26 cellular contexts compared by ENCODE assay signal in the genomic region with DNA sequence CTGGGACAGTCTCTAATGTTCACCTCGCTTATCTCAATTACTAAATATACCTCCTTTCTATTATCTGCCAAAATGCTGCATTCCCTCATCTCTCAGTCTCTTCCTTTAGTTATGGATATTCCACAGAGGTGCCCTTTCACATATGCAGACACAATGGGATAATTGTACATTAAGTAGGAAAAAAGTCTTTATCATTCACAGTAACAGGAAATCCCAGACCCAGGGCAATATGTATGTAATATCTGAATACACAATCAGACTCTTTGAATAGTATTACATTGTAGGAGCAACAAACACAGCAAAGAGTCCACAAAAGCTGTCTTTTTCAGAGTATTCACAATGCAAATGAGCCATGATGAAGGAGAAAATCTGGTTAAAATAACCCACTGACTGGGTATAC.
"Had no signal": no experiment of that assay in that cellular context is flagged by ENCODE, and none has a peak within 500 bp of the region (broad histone marks: within the 10 kb centered on the region; RNA-seq: fewer than 3 reads in every experiment).

No MANE protein-coding gene starts in this region.

- FAIRE-seq: islet of Langerhans, urothelium cell line had no signal

- H3K27ac ChIP-seq: ascending aorta, brain microvascular endothelial cell, epithelial cell of prostate, esophagus squamous epithelium, gastrocnemius medialis, left lung had no signal

- H3K27me3 ChIP-seq: ascending aorta, brain microvascular endothelial cell, esophagus squamous epithelium, gastrocnemius medialis, left lung, spleen had no signal

- H3K9me3 Mint-ChIP-seq: activated CD4-positive, alpha-beta T cell treated with anti-CD3 and anti-CD28 coated beads, Interleukin-2, amount 10 ng/mL, durations not matched to agents 7 days and 5 days; activated T-cell treated with anti-CD3 and anti-CD28 coated beads, Interleukin-2, amount 50 U/mL, for 72 hours; natural killer cell treated with Interleukin-12 subunit alpha and Interleukin-12 subunit beta and Interleukin-15 and Interleukin-18, amount 100 ng/mL, for 72 hours had no signal

- H3K36me3 ChIP-seq: ascending aorta, brain microvascular endothelial cell, esophagus squamous epithelium, gastrocnemius medialis, left lung, spleen had no signal

- H3K9me3 ChIP-seq: ascending aorta, esophagus squamous epithelium, gastrocnemius medialis, left lung, mucosa of descending colon, spleen had no signal

- H3K36me3 Mint-ChIP-seq: activated CD8-positive, alpha-beta memory T cell treated with anti-CD3 and anti-CD28 coated beads, Interleukin-2, amount 10 ng/mL, durations not matched to agents 7 days and 5 days; activated naive CD4-positive, alpha-beta T cell treated with anti-CD3 and anti-CD28 coated beads, Interleukin-2, amount 50 U/mL, for 72 hours; natural killer cell treated with Interleukin-12 subunit alpha and Interleukin-12 subunit beta and Interleukin-15 and Interleukin-18, amount 100 ng/mL, for 72 hours had no signal

- H3K4me3 ChIP-seq: ascending aorta, esophagus squamous epithelium, gastrocnemius medialis, left lung, lung, mucosa of descending colon, spleen had no signal

- H3K27ac Mint-ChIP-seq: activated CD4-positive, alpha-beta T cell treated with anti-CD3 and anti-CD28 coated beads, Interleukin-2, amount 10 ng/mL, durations not matched to agents 7 days and 5 days; activated CD8-positive, alpha-beta memory T cell treated with anti-CD3 and anti-CD28 coated beads, Interleukin-2, amount 10 ng/mL, durations not matched to agents 7 days and 5 days; activated CD8-positive, alpha-beta T cell treated with anti-CD3 and anti-CD28 coated beads, Interleukin-2, amount 10 ng/mL, durations not matched to agents 7 days and 5 days; activated naive CD4-positive, alpha-beta T cell treated with anti-CD3 and anti-CD28 coated beads, Interleukin-2, amount 50 U/mL, for 72 hours; activated T-cell treated with anti-CD3 and anti-CD28 coated beads, Interleukin-2, amount 50 U/mL, for 72 hours; natural killer cell treated with Interleukin-12 subunit alpha and Interleukin-12 subunit beta and Interleukin-15 and Interleukin-18, amount 100 ng/mL, for 72 hours had no signal

- H3K4me1 ChIP-seq: esophagus squamous epithelium, gastrocnemius medialis, spleen had no signal

- H3K4me3 Mint-ChIP-seq: activated CD4-positive, alpha-beta T cell treated with anti-CD3 and anti-CD28 coated beads, Interleukin-2, amount 10 ng/mL, durations not matched to agents 7 days and 5 days; activated CD8-positive, alpha-beta memory T cell treated with anti-CD3 and anti-CD28 coated beads, Interleukin-2, amount 10 ng/mL, durations not matched to agents 7 days and 5 days; activated CD8-positive, alpha-beta T cell treated with anti-CD3 and anti-CD28 coated beads, Interleukin-2, amount 10 ng/mL, durations not matched to agents 7 days and 5 days; activated T-cell treated with anti-CD3 and anti-CD28 coated beads, Interleukin-2, amount 50 U/mL, for 72 hours; natural killer cell treated with Interleukin-12 subunit alpha and Interleukin-12 subunit beta and Interleukin-15 and Interleukin-18, amount 100 ng/mL, for 72 hours had no signal

- H3K27me3 Mint-ChIP-seq: activated CD4-positive, alpha-beta T cell treated with anti-CD3 and anti-CD28 coated beads, Interleukin-2, amount 10 ng/mL, durations not matched to agents 7 days and 5 days; activated CD8-positive, alpha-beta memory T cell treated with anti-CD3 and anti-CD28 coated beads, Interleukin-2, amount 10 ng/mL, durations not matched to agents 7 days and 5 days; natural killer cell treated with Interleukin-12 subunit alpha and Interleukin-12 subunit beta and Interleukin-15 and Interleukin-18, amount 100 ng/mL, for 72 hours had no signal

- DNase-seq: activated CD4-positive, alpha-beta T cell treated with anti-CD3 and anti-CD28 coated beads, Interleukin-2, amount 10 ng/mL, durations not matched to agents 7 days and 5 days; activated CD4-positive, CD25-positive, alpha-beta regulatory T cell treated with anti-CD3 and anti-CD28 coated beads, Interleukin-2, amount 50 U/mL, for 72 hours; activated CD8-positive, alpha-beta memory T cell treated with anti-CD3 and anti-CD28 coated beads, Interleukin-2, amount 10 ng/mL, durations not matched to agents 7 days and 5 days; activated CD8-positive, alpha-beta T cell treated with anti-CD3 and anti-CD28 coated beads, Interleukin-2, amount 10 ng/mL, durations not matched to agents 7 days and 5 days; activated naive CD4-positive, alpha-beta T cell; activated T-cell treated with anti-CD3 and anti-CD28 coated beads, Interleukin-2, amount 50 U/mL, for 72 hours; brain microvascular endothelial cell; caudate nucleus; effector CD4-positive, alpha-beta T cell; esophagus squamous epithelium; gastrocnemius medialis; glutamatergic neuron; left lung; mucosa of descending colon; right cardiac atrium; spleen; stimulated activated naive CD4-positive, alpha-beta T cell treated with Interleukin-2 at 50 U/mL for 16 hours; T-helper 2 cell; trophoblast cell had no signal

- H3K4me1 Mint-ChIP-seq: activated CD4-positive, alpha-beta T cell treated with anti-CD3 and anti-CD28 coated beads, Interleukin-2, amount 10 ng/mL, durations not matched to agents 7 days and 5 days; activated CD8-positive, alpha-beta memory T cell treated with anti-CD3 and anti-CD28 coated beads, Interleukin-2, amount 10 ng/mL, durations not matched to agents 7 days and 5 days had no signal

- ATAC-seq: activated CD8-positive, alpha-beta memory T cell treated with anti-CD3 and anti-CD28 coated beads, Interleukin-2, amount 10 ng/mL, durations not matched to agents 7 days and 5 days; activated CD8-positive, alpha-beta T cell treated with anti-CD3 and anti-CD28 coated beads, Interleukin-2, amount 10 ng/mL, durations not matched to agents 7 days and 5 days; activated naive CD4-positive, alpha-beta T cell treated with anti-CD3 and anti-CD28 coated beads, Interleukin-2, amount 50 U/mL, for 72 hours; activated T-cell treated with anti-CD3 and anti-CD28 coated beads, Interleukin-2, amount 50 U/mL, for 72 hours; gastrocnemius medialis; left lung; mucosa of descending colon; natural killer cell treated with Interleukin-12 subunit alpha and Interleukin-12 subunit beta and Interleukin-15 and Interleukin-18, amount 100 ng/mL, for 72 hours; right cardiac atrium had no signal
